15 cellular contexts compared by ENCODE assay signal in genomic region chr15:35305031-35305555, GRCh38.
DNase-seq lines count a peak whose midpoint lies in the region; ATAC-seq and TF ChIP-seq lines count a peak whose summit lies in the region.
"Had no signal": no experiment of that assay in that cellular context is flagged by ENCODE, and none has a peak within 500 bp of the region (broad histone marks: within the 10 kb centered on the region; RNA-seq: fewer than 3 reads in every experiment).

No MANE protein-coding gene starts in this region.

- H3K14ac ChIP-seq in mesenchymal stem cell (ENCODE audit: low read length in 2 of 2): no peak overlapping the region

- H3K27ac ChIP-seq in mammary epithelial cell (ENCODE audit: insufficient read depth, low read depth, low read length) (no peak overlapping the region), mesenchymal stem cell (ENCODE audit: low read length, poor library complexity, severe bottlenecking) (peak overlapping the region; percentile 71), thoracic aorta (peak overlapping the region; percentile 66 to 73)
- H3K27ac ChIP-seq: 22Rv1, gastrocnemius medialis, testis had no signal

- H3K9me3 Mint-ChIP-seq in MCF 10A (ENCODE audit: unreplicated experiment): no peaks in the 10 kb centered on the region

- no peak overlapping the region for H2AK5ac ChIP-seq in mesenchymal stem cell (ENCODE audit: low read length, severe bottlenecking)

- H3K36me3 ChIP-seq in mammary epithelial cell (ENCODE audit: insufficient read depth, low read length) (no peaks in the 10 kb centered on the region), mesenchymal stem cell (ENCODE audit: control insufficient read depth in 1 of 2, insufficient read depth in 2 of 2, low read depth in 1 of 2, low read length in 2 of 2) (no peaks in the 10 kb centered on the region), thoracic aorta (no peaks in the 10 kb centered on the region)
- H3K36me3 ChIP-seq: gastrocnemius medialis had no signal

- no peak overlapping the region for H3K4ac ChIP-seq in mesenchymal stem cell (ENCODE audit: low read depth in 1 of 2, low read length in 2 of 2)

- dilution Hi-C loops in mammary epithelial cell (cut with HindIII; ENCODE audit: low sequenced_read_pairs): no loop called here

- H4K91ac ChIP-seq in mesenchymal stem cell (ENCODE audit: low read length): no peak overlapping the region

- DNase-seq in MCF 10A (ENCODE audit: unreplicated experiment): no peak
- DNase-seq in mammary epithelial cell: no peak
- DNase-seq in astrocyte of the spinal cord (ENCODE audit: low read depth, low spot score): peak; percentile 13
- DNase-seq in mesenchymal stem cell: peak; percentile 14
- no peak for DNase-seq in thoracic aorta (ENCODE audit: low spot score)
- DNase-seq in T-helper 9 cell: no peak
- no peak for DNase-seq in HPDE6-E6E7 (ENCODE audit: extremely low spot score)
- DNase-seq in activated T-cell treated with anti-CD3 and anti-CD28 coated beads, Interleukin-2, amount 50 U/mL, for 1 hour: no peak
- DNase-seq: activated naive CD4-positive, alpha-beta T cell treated with Interleukin-2 at 50 U/mL for 16 hours; C1 segment of cervical spinal cord; cortex of kidney; gastrocnemius medialis; GOT3; testis had no signal

- no peaks in the 10 kb centered on the region for H3K79me2 ChIP-seq in mammary epithelial cell (ENCODE audit: insufficient read depth, low read length)

- 75% methylated on average over 2 of the region's 2 CpGs for WGBS in mammary epithelial cell (ENCODE audit: low coverage, missing lambda C conversion rate)
- WGBS in mesenchymal stem cell: 0% methylated on average over 1 of the region's 2 CpGs

- no peaks in the 10 kb centered on the region for H3K79me1 ChIP-seq in mesenchymal stem cell (replicated peaks; ENCODE audit: low read length, poor library complexity, severe bottlenecking)

- H2BK120ac ChIP-seq in mesenchymal stem cell (ENCODE audit: low read depth, low read length): no peak overlapping the region

- BruUV-seq in MCF 10A (replicated peaks; lab: Mats Ljungman, UMichigan): no TSS peak
- no TSS peak for BruUV-seq in mammary epithelial cell (replicated peaks; lab: Mats Ljungman, UMichigan)

- no peaks in the 10 kb centered on the region for H3K36me3 Mint-ChIP-seq in MCF 10A (ENCODE audit: insufficient read depth, unreplicated experiment)

- no peak overlapping the region for H2BK5ac ChIP-seq in mesenchymal stem cell (ENCODE audit: low read depth, low read length, poor library complexity, severe bottlenecking)

- peak overlapping the region; percentile 96 for H3K27ac Mint-ChIP-seq in MCF 10A (ENCODE audit: low read depth, unreplicated experiment)

- POLR2A ChIA-PET in MCF 10A (lab: Yijun Ruan, JAX): no interaction called here

- no peak for TF ChIP-seq CTCF in MCF 10A (IDR thresholded peaks at IDR 0.05; ENCODE audit: unreplicated experiment)
- no peak for TF ChIP-seq CTCF in mammary epithelial cell (conservative IDR thresholded peaks at IDR 0.05 in 1 of 2, IDR thresholded peaks at IDR 0.05 in 1 of 2; ENCODE audit: extremely low read depth in 1 of 2, insufficient read depth in 1 of 2, low read depth in 1 of 2, low read length in 2 of 2)
- TF ChIP-seq CTCF in astrocyte of the spinal cord (IDR thresholded peaks at IDR 0.05; ENCODE audit: low read depth, low read length): no peak
- TF ChIP-seq CTCF in thoracic aorta (IDR thresholded peaks at IDR 0.05): no peak

- H3K4me1 ChIP-seq in mammary epithelial cell (ENCODE audit: insufficient read depth, low read length) (peaks cover 23% of the 10 kb centered on the region), mesenchymal stem cell (ENCODE audit: control insufficient read depth, insufficient read depth, low read depth, low read length) (no peaks in the 10 kb centered on the region), thoracic aorta (ENCODE audit: control insufficient read depth in 1 of 2, low read depth in 2 of 2) (peaks cover 23 to 56% of the 10 kb centered on the region in 2 donors)

- no peak for ATAC-seq in thoracic aorta (ENCODE audit: insufficient number of reproducible peaks, low FRiP score, low read depth)
- ATAC-seq: gastrocnemius medialis had no signal

- no peak overlapping the region for H2BK15ac ChIP-seq in mesenchymal stem cell (ENCODE audit: low read depth, poor library complexity, severe bottlenecking)

- no peak overlapping the region for H3K23ac ChIP-seq in mesenchymal stem cell (ENCODE audit: low read length in 2 of 2)

- no peaks in the 10 kb centered on the region for H3K27me3 Mint-ChIP-seq in MCF 10A (ENCODE audit: insufficient read depth, unreplicated experiment)

- H4K8ac ChIP-seq in mesenchymal stem cell (ENCODE audit: low read length): no peak overlapping the region

- in situ Hi-C loops in mammary epithelial cell (cut with MboI; ENCODE audit: low sequenced_read_pairs in 2 of 2) (no loop called here), astrocyte of the spinal cord (cut with HindIII; ENCODE audit: low sequenced_read_pairs) (no loop called here)

- H3K4me2 ChIP-seq in mammary epithelial cell (ENCODE audit: insufficient read depth, low read depth, low read length) (no peak overlapping the region), mesenchymal stem cell (ENCODE audit: low read length, poor library complexity, severe bottlenecking) (no peak overlapping the region)

- CTCF ChIA-PET in MCF 10A (lab: Yijun Ruan, JAX) (interaction anchor here (0.6 to 3.0 kb wide), 2 partner anchors 10 to 98 kb away, joined by 4 to 12 read pairs; no protein-coding TSS in a partner anchor), mammary epithelial cell (lab: Charles Lee; ENCODE audit: low non-redundant PET) (no interaction called here)

- H4K20me1 ChIP-seq in mammary epithelial cell (ENCODE audit: insufficient read depth, low read length): no peaks in the 10 kb centered on the region

- intact Hi-C loops in MCF 10A (cut with micrococcal nuclease): no loop called here
- intact Hi-C loops in mammary epithelial cell (cut with micrococcal nuclease): loop anchor here (5.0 kb wide), 1 partner anchor 137 kb away; no protein-coding TSS in a partner anchor

- H3K4me3 ChIP-seq in mammary epithelial cell (replicated peaks in 1 of 3; ENCODE audit: insufficient read depth in 1 of 3, low read depth in 2 of 3, low read length in 3 of 3) (no peak overlapping the region), astrocyte of the spinal cord (ENCODE audit: low read depth, low read length) (no peak overlapping the region), mesenchymal stem cell (ENCODE audit: insufficient read depth in 1 of 2, low read depth in 1 of 2, low read length in 2 of 2) (no peak overlapping the region), thoracic aorta (no peak overlapping the region)
- H3K4me3 ChIP-seq: gastrocnemius medialis, testis had no signal

- H3K4me1 Mint-ChIP-seq in MCF 10A (ENCODE audit: insufficient read depth, unreplicated experiment): peaks cover 32% of the 10 kb centered on the region

- no peak overlapping the region for H2AFZ ChIP-seq in mammary epithelial cell (ENCODE audit: low read depth, low read length)
- no peak overlapping the region for H2AFZ ChIP-seq in mesenchymal stem cell (ENCODE audit: low read depth, low read length)

- H3K18ac ChIP-seq in mesenchymal stem cell (ENCODE audit: low read depth in 1 of 2, low read length in 2 of 2): no peak overlapping the region

- no peak overlapping the region for H3K4me3 Mint-ChIP-seq in MCF 10A (ENCODE audit: unreplicated experiment)

- H3K27me3 ChIP-seq in mammary epithelial cell (ENCODE audit: insufficient read depth, low read length) (no peaks in the 10 kb centered on the region), mesenchymal stem cell (ENCODE audit: control insufficient read depth in 1 of 2, insufficient read depth in 1 of 2, low read length in 2 of 2) (no peaks in the 10 kb centered on the region), thoracic aorta (replicated peaks; ENCODE audit: insufficient read depth) (no peaks in the 10 kb centered on the region)
- H3K27me3 ChIP-seq: gastrocnemius medialis, testis had no signal

- H3K9me3 ChIP-seq in mammary epithelial cell (replicated peaks; ENCODE audit: insufficient read depth, low read length) (no peaks in the 10 kb centered on the region), mesenchymal stem cell (ENCODE audit: control insufficient read depth, low read length) (no peaks in the 10 kb centered on the region), thoracic aorta (no peaks in the 10 kb centered on the region)
- H3K9me3 ChIP-seq: gastrocnemius medialis, testis had no signal

- no peak overlapping the region for H2BK12ac ChIP-seq in mesenchymal stem cell (ENCODE audit: low read length in 2 of 2)

- H3K9ac ChIP-seq in mammary epithelial cell (ENCODE audit: insufficient read depth, low read length) (no peak overlapping the region), mesenchymal stem cell (ENCODE audit: low read length) (no peak overlapping the region)

Comparison
In these comparisons a context has a peak if more than half of its experiments do, and no peak if none do; other contexts are left out.
1. DNase-seq: peak in astrocyte of the spinal cord (single experiment) and mesenchymal stem cell (single experiment); none in MCF 10A (single experiment), mammary epithelial cell (single experiment), thoracic aorta (single experiment), T-helper 9 cell (single experiment), HPDE6-E6E7 (single experiment) and activated T-cell treated with anti-CD3 and anti-CD28 coated beads, Interleukin-2, amount 50 U/mL, for 1 hour (single experiment).